ENCODE assay signal across 8 cellular contexts in genomic region chr1:11790880-11791715, GRCh38. TPM values are rescaled to one million over a fixed set of nuclear protein-coding genes. Genes with fewer than 3 reads are reported as not detected.
DNase-seq lines count a peak whose midpoint lies in the region; ATAC-seq lines count a peak whose summit lies in the region.

No MANE protein-coding gene starts in this region.

- H3K27me3 Mint-ChIP-seq in activated naive CD8-positive, alpha-beta T cell treated with anti-CD3 and anti-CD28 coated beads, Interleukin-2, amount 10 ng/mL, durations not matched to agents 7 days and 5 days, result no peaks in the 10 kb centered on the region
- no peaks in the 10 kb centered on the region for H3K27me3 Mint-ChIP-seq in activated naive CD8-positive, alpha-beta T cell treated with anti-CD3 and anti-CD28 coated beads for 36 hours

- H3K4me1 ChIP-seq in duodenal mucosa (ENCODE audit: control insufficient read depth in 1 of 2, insufficient read depth in 2 of 2, low read length in 2 of 2), result peaks cover 44% of the 10 kb centered on the region in 2 donors
- H3K4me1 ChIP-seq in muscle layer of colon (ENCODE audit: insufficient read depth, low read length), result peaks cover 51% of the 10 kb centered on the region

- peak overlapping the region; percentile 88 for H3K27ac ChIP-seq in duodenal mucosa (ENCODE audit: low read depth, low read length)
- H3K27ac ChIP-seq in muscle layer of colon (ENCODE audit: low read depth, low read length), result peak overlapping the region; percentile 96

- H3K9me3 ChIP-seq in duodenal mucosa (ENCODE audit: control insufficient read depth in 1 of 2, low read length in 2 of 2) (no peaks in the 10 kb centered on the region), muscle layer of colon (ENCODE audit: low read length) (no peaks in the 10 kb centered on the region)

- H3K27me3 ChIP-seq in duodenal mucosa (ENCODE audit: control insufficient read depth in 1 of 2, insufficient read depth in 2 of 2, low read length in 2 of 2), result no peaks in the 10 kb centered on the region
- H3K27me3 ChIP-seq in muscle layer of colon (ENCODE audit: control insufficient read depth in 1 of 2, insufficient read depth in 2 of 2, low read length in 2 of 2), result no peaks in the 10 kb centered on the region

- POLR2A ChIA-PET in activated naive CD8-positive, alpha-beta T cell treated with anti-CD3 and anti-CD28 coated beads, Interleukin-2, amount 10 ng/mL, durations not matched to agents 7 days and 5 days (lab: Charles Lee), result no interaction called here

- ATAC-seq in activated naive CD8-positive, alpha-beta T cell treated with anti-CD3 and anti-CD28 coated beads, Interleukin-2, amount 10 ng/mL, durations not matched to agents 7 days and 5 days (ENCODE audit: low read depth), result no peak
- ATAC-seq in GM21367 (IDR thresholded peaks at IDR 0.05; ENCODE audit: unreplicated experiment) (no peak), GM18858 (IDR thresholded peaks at IDR 0.05; ENCODE audit: unreplicated experiment) (no peak), GM19467 (IDR thresholded peaks at IDR 0.05; ENCODE audit: unreplicated experiment) (no peak)

- peak overlapping the region; percentile 59 for H3K27ac Mint-ChIP-seq in activated naive CD8-positive, alpha-beta T cell treated with anti-CD3 and anti-CD28 coated beads, Interleukin-2, amount 10 ng/mL, durations not matched to agents 7 days and 5 days
- no peak overlapping the region for H3K27ac Mint-ChIP-seq in activated naive CD8-positive, alpha-beta T cell treated with anti-CD3 and anti-CD28 coated beads for 36 hours

- H3K4me1 Mint-ChIP-seq in activated naive CD8-positive, alpha-beta T cell treated with anti-CD3 and anti-CD28 coated beads, Interleukin-2, amount 10 ng/mL, durations not matched to agents 7 days and 5 days, result no peaks in the 10 kb centered on the region
- H3K4me1 Mint-ChIP-seq in activated naive CD8-positive, alpha-beta T cell treated with anti-CD3 and anti-CD28 coated beads for 36 hours, result no peaks in the 10 kb centered on the region

- peaks cover 31 to 55% of the 10 kb centered on the region in 2 donors for H3K36me3 ChIP-seq in duodenal mucosa (ENCODE audit: control insufficient read depth in 1 of 2, insufficient read depth in 2 of 2, low read length in 2 of 2)
- H3K36me3 ChIP-seq in muscle layer of colon (ENCODE audit: insufficient read depth, low read length), result peaks cover 57% of the 10 kb centered on the region

- no peaks in the 10 kb centered on the region for H3K9me3 Mint-ChIP-seq in activated naive CD8-positive, alpha-beta T cell treated with anti-CD3 and anti-CD28 coated beads, Interleukin-2, amount 10 ng/mL, durations not matched to agents 7 days and 5 days
- no peaks in the 10 kb centered on the region for H3K9me3 Mint-ChIP-seq in activated naive CD8-positive, alpha-beta T cell treated with anti-CD3 and anti-CD28 coated beads for 36 hours

- peak overlapping the region; percentile 39 to 44 for H3K9ac ChIP-seq in duodenal mucosa (ENCODE audit: low read depth in 1 of 2, low read length in 2 of 2)
- H3K9ac ChIP-seq in muscle layer of colon (ENCODE audit: low read length), result peak overlapping the region; percentile 44

- DNase-seq in activated naive CD8-positive, alpha-beta T cell treated with anti-CD3 and anti-CD28 coated beads, Interleukin-2, amount 10 ng/mL, durations not matched to agents 7 days and 5 days, result no peak
- no peak for DNase-seq in activated naive CD8-positive, alpha-beta T cell treated with anti-CD3 and anti-CD28 coated beads for 36 hours
- DNase-seq in T-helper 1 cell, result no peak

- no peak overlapping the region for H3K4me3 Mint-ChIP-seq in activated naive CD8-positive, alpha-beta T cell treated with anti-CD3 and anti-CD28 coated beads, Interleukin-2, amount 10 ng/mL, durations not matched to agents 7 days and 5 days
- no peak overlapping the region for H3K4me3 Mint-ChIP-seq in activated naive CD8-positive, alpha-beta T cell treated with anti-CD3 and anti-CD28 coated beads for 36 hours

- H3K36me3 Mint-ChIP-seq in activated naive CD8-positive, alpha-beta T cell treated with anti-CD3 and anti-CD28 coated beads, Interleukin-2, amount 10 ng/mL, durations not matched to agents 7 days and 5 days, result peaks cover 18% of the 10 kb centered on the region
- H3K36me3 Mint-ChIP-seq in activated naive CD8-positive, alpha-beta T cell treated with anti-CD3 and anti-CD28 coated beads for 36 hours, result peaks cover 4% of the 10 kb centered on the region

- peak overlapping the region; percentile 30 to 42 for H3K4me3 ChIP-seq in duodenal mucosa (ENCODE audit: low read depth in 1 of 2, low read length in 2 of 2)
- H3K4me3 ChIP-seq in muscle layer of colon (ENCODE audit: low read depth in 1 of 2, low read length in 2 of 2), result peak overlapping the region in 1 of 2 donors; percentile 32

RNA-seq across cellular contexts. Expression of gene MTHFR, which starts 14.7 kb away (rescaled TPM):
- total RNA-seq in activated naive CD8-positive, alpha-beta T cell treated with anti-CD3 and anti-CD28 coated beads, Interleukin-2, amount 10 ng/mL, durations not matched to agents 7 days and 5 days, result 10 to 100 TPM; 47.0 to 47.1 TPM
- total RNA-seq in activated naive CD8-positive, alpha-beta T cell treated with anti-CD3 and anti-CD28 coated beads for 36 hours, result 10 to 100 TPM; 11.0 to 12.2 TPM

RNA-seq across cellular contexts. Expression of gene CLCN6, which starts 14.9 kb away (rescaled TPM):
- 10 to 100 TPM; 21.9 to 25.5 TPM for total RNA-seq in activated naive CD8-positive, alpha-beta T cell treated with anti-CD3 and anti-CD28 coated beads, Interleukin-2, amount 10 ng/mL, durations not matched to agents 7 days and 5 days
- total RNA-seq in activated naive CD8-positive, alpha-beta T cell treated with anti-CD3 and anti-CD28 coated beads for 36 hours, result 10 to 100 TPM in 1 of 2 experiments, 1 to 10 TPM in 1; 9.6 to 13.3 TPM

RNA-seq across cellular contexts. Expression of gene C1orf167, which starts 29.1 kb away (rescaled TPM):
- total RNA-seq in activated naive CD8-positive, alpha-beta T cell treated with anti-CD3 and anti-CD28 coated beads, Interleukin-2, amount 10 ng/mL, durations not matched to agents 7 days and 5 days, result not detected
- not detected for total RNA-seq in activated naive CD8-positive, alpha-beta T cell treated with anti-CD3 and anti-CD28 coated beads for 36 hours

RNA-seq across cellular contexts. Expression of gene AGTRAP, which starts 55.2 kb away (rescaled TPM):
- 10 to 100 TPM; 53.8 to 56.4 TPM for total RNA-seq in activated naive CD8-positive, alpha-beta T cell treated with anti-CD3 and anti-CD28 coated beads, Interleukin-2, amount 10 ng/mL, durations not matched to agents 7 days and 5 days
- total RNA-seq in activated naive CD8-positive, alpha-beta T cell treated with anti-CD3 and anti-CD28 coated beads for 36 hours, result 10 to 100 TPM; 10.2 to 11.0 TPM

RNA-seq across cellular contexts. Expression of gene NPPA, which starts 56.5 kb away (rescaled TPM):
- not detected for total RNA-seq in activated naive CD8-positive, alpha-beta T cell treated with anti-CD3 and anti-CD28 coated beads, Interleukin-2, amount 10 ng/mL, durations not matched to agents 7 days and 5 days
- not detected for total RNA-seq in activated naive CD8-positive, alpha-beta T cell treated with anti-CD3 and anti-CD28 coated beads for 36 hours
